ENCODE assay signal across 1 cellular context in the genomic region with DNA sequence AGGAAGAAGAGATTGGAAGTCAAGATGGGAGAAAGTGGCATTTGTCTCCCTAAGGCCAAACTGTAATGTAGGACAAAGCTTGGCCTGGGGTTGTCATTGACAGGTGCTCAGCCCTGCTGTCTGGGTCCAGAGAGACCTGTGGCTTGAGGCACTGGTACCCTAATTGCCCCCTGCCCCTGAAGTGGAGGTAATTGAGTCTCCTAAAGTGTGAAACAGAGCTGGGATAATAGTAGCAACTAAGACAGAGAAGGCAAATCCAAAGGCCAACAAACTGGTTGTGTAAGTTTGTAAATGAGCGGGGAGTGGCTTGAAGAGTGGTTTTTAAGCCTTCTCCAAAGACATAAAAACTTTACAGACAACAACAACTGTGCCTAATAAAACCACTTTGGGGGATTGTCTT.
TF ChIP-seq lines count a peak whose summit lies in the region.

No MANE protein-coding gene starts in this region.

TF ChIP-seq in H1, 55 proteins besides CTCF, POLR2A, EP300 and RAD21:
- TF ChIP-seq SIX5 (IDR thresholded peaks at IDR 0.05; ENCODE audit: low read depth, low read length) (no peak), POLR2AphosphoS5 (IDR thresholded peaks at IDR 0.05; ENCODE audit: low read depth, low read length) (no peak), TBP (IDR thresholded peaks at IDR 0.05; ENCODE audit: low read depth, low read length) (no peak), NANOG (IDR thresholded peaks at IDR 0.05; ENCODE audit: insufficient read depth, low read depth, low read length, poor library complexity, severe bottlenecking) (no peak), EZH2 (IDR thresholded peaks at IDR 0.05; ENCODE audit: low read depth, low read length, severe bottlenecking) (no peak), CHD1 (IDR thresholded peaks at IDR 0.05; ENCODE audit: low read depth, low read length) (no peak), NRF1 (IDR thresholded peaks at IDR 0.05; ENCODE audit: low read depth, low read length) (no peak), GABPA (IDR thresholded peaks at IDR 0.05; ENCODE audit: borderline replicate concordance, insufficient read depth, low read length) (no peak), SUZ12 (IDR thresholded peaks at IDR 0.05; ENCODE audit: low read length) (no peak), CBX8 (IDR thresholded peaks at IDR 0.05; ENCODE audit: borderline replicate concordance, low read depth, low read length) (no peak), KDM1A (IDR thresholded peaks at IDR 0.05; ENCODE audit: borderline replicate concordance, low read length) (no peak), ZNF274 (IDR thresholded peaks at IDR 0.05; ENCODE audit: borderline replicate concordance, extremely low read depth, low read length) (no peak), BACH1 (IDR thresholded peaks at IDR 0.05; ENCODE audit: low read length) (no peak), SRF (IDR thresholded peaks at IDR 0.05; ENCODE audit: low read depth, low read length) (no peak), CHD2 (IDR thresholded peaks at IDR 0.05; ENCODE audit: low read length) (no peak), SP1 (IDR thresholded peaks at IDR 0.05; ENCODE audit: low read depth, low read length) (no peak), YY1 (IDR thresholded peaks at IDR 0.05; ENCODE audit: low read depth, low read length) (no peak), RFX5 (IDR thresholded peaks at IDR 0.05; ENCODE audit: borderline replicate concordance, low read depth, low read length) (no peak)
- TF ChIP-seq, protein P1, sequence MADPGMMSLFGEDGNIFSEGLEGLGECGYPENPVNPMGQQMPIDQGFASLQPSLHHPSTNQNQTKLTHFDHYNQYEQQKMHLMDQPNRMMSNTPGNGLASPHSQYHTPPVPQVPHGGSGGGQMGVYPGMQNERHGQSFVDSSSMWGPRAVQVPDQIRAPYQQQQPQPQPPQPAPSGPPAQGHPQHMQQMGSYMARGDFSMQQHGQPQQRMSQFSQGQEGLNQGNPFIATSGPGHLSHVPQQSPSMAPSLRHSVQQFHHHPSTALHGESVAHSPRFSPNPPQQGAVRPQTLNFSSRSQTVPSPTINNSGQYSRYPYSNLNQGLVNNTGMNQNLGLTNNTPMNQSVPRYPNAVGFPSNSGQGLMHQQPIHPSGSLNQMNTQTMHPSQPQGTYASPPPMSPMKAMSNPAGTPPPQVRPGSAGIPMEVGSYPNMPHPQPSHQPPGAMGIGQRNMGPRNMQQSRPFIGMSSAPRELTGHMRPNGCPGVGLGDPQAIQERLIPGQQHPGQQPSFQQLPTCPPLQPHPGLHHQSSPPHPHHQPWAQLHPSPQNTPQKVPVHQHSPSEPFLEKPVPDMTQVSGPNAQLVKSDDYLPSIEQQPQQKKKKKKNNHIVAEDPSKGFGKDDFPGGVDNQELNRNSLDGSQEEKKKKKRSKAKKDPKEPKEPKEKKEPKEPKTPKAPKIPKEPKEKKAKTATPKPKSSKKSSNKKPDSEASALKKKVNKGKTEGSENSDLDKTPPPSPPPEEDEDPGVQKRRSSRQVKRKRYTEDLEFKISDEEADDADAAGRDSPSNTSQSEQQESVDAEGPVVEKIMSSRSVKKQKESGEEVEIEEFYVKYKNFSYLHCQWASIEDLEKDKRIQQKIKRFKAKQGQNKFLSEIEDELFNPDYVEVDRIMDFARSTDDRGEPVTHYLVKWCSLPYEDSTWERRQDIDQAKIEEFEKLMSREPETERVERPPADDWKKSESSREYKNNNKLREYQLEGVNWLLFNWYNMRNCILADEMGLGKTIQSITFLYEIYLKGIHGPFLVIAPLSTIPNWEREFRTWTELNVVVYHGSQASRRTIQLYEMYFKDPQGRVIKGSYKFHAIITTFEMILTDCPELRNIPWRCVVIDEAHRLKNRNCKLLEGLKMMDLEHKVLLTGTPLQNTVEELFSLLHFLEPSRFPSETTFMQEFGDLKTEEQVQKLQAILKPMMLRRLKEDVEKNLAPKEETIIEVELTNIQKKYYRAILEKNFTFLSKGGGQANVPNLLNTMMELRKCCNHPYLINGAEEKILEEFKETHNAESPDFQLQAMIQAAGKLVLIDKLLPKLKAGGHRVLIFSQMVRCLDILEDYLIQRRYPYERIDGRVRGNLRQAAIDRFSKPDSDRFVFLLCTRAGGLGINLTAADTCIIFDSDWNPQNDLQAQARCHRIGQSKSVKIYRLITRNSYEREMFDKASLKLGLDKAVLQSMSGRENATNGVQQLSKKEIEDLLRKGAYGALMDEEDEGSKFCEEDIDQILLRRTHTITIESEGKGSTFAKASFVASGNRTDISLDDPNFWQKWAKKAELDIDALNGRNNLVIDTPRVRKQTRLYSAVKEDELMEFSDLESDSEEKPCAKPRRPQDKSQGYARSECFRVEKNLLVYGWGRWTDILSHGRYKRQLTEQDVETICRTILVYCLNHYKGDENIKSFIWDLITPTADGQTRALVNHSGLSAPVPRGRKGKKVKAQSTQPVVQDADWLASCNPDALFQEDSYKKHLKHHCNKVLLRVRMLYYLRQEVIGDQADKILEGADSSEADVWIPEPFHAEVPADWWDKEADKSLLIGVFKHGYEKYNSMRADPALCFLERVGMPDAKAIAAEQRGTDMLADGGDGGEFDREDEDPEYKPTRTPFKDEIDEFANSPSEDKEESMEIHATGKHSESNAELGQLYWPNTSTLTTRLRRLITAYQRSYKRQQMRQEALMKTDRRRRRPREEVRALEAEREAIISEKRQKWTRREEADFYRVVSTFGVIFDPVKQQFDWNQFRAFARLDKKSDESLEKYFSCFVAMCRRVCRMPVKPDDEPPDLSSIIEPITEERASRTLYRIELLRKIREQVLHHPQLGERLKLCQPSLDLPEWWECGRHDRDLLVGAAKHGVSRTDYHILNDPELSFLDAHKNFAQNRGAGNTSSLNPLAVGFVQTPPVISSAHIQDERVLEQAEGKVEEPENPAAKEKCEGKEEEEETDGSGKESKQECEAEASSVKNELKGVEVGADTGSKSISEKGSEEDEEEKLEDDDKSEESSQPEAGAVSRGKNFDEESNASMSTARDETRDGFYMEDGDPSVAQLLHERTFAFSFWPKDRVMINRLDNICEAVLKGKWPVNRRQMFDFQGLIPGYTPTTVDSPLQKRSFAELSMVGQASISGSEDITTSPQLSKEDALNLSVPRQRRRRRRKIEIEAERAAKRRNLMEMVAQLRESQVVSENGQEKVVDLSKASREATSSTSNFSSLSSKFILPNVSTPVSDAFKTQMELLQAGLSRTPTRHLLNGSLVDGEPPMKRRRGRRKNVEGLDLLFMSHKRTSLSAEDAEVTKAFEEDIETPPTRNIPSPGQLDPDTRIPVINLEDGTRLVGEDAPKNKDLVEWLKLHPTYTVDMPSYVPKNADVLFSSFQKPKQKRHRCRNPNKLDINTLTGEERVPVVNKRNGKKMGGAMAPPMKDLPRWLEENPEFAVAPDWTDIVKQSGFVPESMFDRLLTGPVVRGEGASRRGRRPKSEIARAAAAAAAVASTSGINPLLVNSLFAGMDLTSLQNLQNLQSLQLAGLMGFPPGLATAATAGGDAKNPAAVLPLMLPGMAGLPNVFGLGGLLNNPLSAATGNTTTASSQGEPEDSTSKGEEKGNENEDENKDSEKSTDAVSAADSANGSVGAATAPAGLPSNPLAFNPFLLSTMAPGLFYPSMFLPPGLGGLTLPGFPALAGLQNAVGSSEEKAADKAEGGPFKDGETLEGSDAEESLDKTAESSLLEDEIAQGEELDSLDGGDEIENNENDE (IDR thresholded peaks at IDR 0.05; ENCODE audit: insufficient replicate concordance, low read length), result no peak
- TF ChIP-seq, protein P2, sequence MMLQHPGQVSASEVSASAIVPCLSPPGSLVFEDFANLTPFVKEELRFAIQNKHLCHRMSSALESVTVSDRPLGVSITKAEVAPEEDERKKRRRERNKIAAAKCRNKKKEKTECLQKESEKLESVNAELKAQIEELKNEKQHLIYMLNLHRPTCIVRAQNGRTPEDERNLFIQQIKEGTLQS (IDR thresholded peaks at IDR 0.05; ENCODE audit: insufficient read depth, low read depth, low read length), result no peak
